ENCODE assay signal across 1 cellular context in genomic region chr15:63048986-63049665, GRCh38.
TF ChIP-seq lines count a peak whose summit lies in the region.

No MANE protein-coding gene starts in this region.

TF ChIP-seq in HepG2, 621 proteins besides CTCF, POLR2A, EP300 and RAD21 (continued from another document):
- TF ChIP-seq SP4 (CRISPR knock-in tag; IDR thresholded peaks at IDR 0.05) (no peak), MYPOP (CRISPR knock-in tag; IDR thresholded peaks at IDR 0.05) (peak; percentile 4; the same call in 1 of the 2 replicates), SSRP1 (CRISPR knock-in tag; IDR thresholded peaks at IDR 0.05) (peak; percentile 57; the same call in 1 of the 2 replicates), FOXO4 (CRISPR knock-in tag; conservative IDR thresholded peaks at IDR 0.05) (0 out of 2 replicates have a peak, but pooled peaks have one; percentile 31), ZEB1 (IDR thresholded peaks at IDR 0.05; ENCODE audit: insufficient replicate concordance, low read depth) (peak; percentile 20), POGZ (CRISPR knock-in tag; IDR thresholded peaks at IDR 0.05) (0 out of 2 replicates have a peak, but pooled peaks have one; percentile 27), ZNF143 (CRISPR knock-in tag; IDR thresholded peaks at IDR 0.05) (peak; percentile 18; the same call in 1 of the 2 replicates), RBM22 (optimal IDR thresholded peaks at IDR 0.05; ENCODE audit: low read length) (peak; percentile 13), POLR2G (IDR thresholded peaks at IDR 0.05; ENCODE audit: low read depth, low read length) (peak; percentile 21; the same call in 1 of the 2 replicates), ZFX (CRISPR knock-in tag; IDR thresholded peaks at IDR 0.05; ENCODE audit: low read depth) (0 out of 2 replicates have a peak, but pooled peaks have one; percentile 6), SNAI1 (CRISPR knock-in tag; IDR thresholded peaks at IDR 0.05; ENCODE audit: borderline replicate concordance) (peak; percentile 77; the same call in 1 of the 2 replicates), JUND (CRISPR knock-in tag; IDR thresholded peaks at IDR 0.05) (no peak), GFI1 (CRISPR knock-in tag; IDR thresholded peaks at IDR 0.05; ENCODE audit: borderline replicate concordance) (no peak), ZNF296 (CRISPR knock-in tag; conservative IDR thresholded peaks at IDR 0.05) (0 out of 2 replicates have a peak, but pooled peaks have one; percentile 50), AGO1 (IDR thresholded peaks at IDR 0.05; ENCODE audit: low read depth, low read length, poor library complexity, severe bottlenecking) (peak; percentile 0), SRY (CRISPR knock-in tag; IDR thresholded peaks at IDR 0.05) (peak; percentile 30; the same call in 1 of the 2 replicates), MAFG (CRISPR knock-in tag; IDR thresholded peaks at IDR 0.05) (peak; percentile 41; the same call in 1 of the 2 replicates), ELF4 (CRISPR knock-in tag; IDR thresholded peaks at IDR 0.05; ENCODE audit: borderline replicate concordance) (no peak), SAP130 (CRISPR knock-in tag; IDR thresholded peaks at IDR 0.05; ENCODE audit: low read depth) (peak; percentile 63), GABPA (IDR thresholded peaks at IDR 0.05; ENCODE audit: low read depth, low read length) (no peak), GABPA (CRISPR knock-in tag; IDR thresholded peaks at IDR 0.05; ENCODE audit: low read depth) (no peak), ZNF331 (CRISPR knock-in tag; IDR thresholded peaks at IDR 0.05) (no peak), RARA (CRISPR knock-in tag; IDR thresholded peaks at IDR 0.05) (peak; percentile 16; the same call in 1 of the 2 replicates), HBP1 (CRISPR knock-in tag; IDR thresholded peaks at IDR 0.05; ENCODE audit: low read depth) (peak; percentile 54; the same call in 1 of the 2 replicates), ZNF766 (CRISPR knock-in tag; IDR thresholded peaks at IDR 0.05; ENCODE audit: borderline replicate concordance) (no peak), ZNF598 (CRISPR knock-in tag; IDR thresholded peaks at IDR 0.05; ENCODE audit: borderline replicate concordance) (no peak)
- TF ChIP-seq, protein P1, sequence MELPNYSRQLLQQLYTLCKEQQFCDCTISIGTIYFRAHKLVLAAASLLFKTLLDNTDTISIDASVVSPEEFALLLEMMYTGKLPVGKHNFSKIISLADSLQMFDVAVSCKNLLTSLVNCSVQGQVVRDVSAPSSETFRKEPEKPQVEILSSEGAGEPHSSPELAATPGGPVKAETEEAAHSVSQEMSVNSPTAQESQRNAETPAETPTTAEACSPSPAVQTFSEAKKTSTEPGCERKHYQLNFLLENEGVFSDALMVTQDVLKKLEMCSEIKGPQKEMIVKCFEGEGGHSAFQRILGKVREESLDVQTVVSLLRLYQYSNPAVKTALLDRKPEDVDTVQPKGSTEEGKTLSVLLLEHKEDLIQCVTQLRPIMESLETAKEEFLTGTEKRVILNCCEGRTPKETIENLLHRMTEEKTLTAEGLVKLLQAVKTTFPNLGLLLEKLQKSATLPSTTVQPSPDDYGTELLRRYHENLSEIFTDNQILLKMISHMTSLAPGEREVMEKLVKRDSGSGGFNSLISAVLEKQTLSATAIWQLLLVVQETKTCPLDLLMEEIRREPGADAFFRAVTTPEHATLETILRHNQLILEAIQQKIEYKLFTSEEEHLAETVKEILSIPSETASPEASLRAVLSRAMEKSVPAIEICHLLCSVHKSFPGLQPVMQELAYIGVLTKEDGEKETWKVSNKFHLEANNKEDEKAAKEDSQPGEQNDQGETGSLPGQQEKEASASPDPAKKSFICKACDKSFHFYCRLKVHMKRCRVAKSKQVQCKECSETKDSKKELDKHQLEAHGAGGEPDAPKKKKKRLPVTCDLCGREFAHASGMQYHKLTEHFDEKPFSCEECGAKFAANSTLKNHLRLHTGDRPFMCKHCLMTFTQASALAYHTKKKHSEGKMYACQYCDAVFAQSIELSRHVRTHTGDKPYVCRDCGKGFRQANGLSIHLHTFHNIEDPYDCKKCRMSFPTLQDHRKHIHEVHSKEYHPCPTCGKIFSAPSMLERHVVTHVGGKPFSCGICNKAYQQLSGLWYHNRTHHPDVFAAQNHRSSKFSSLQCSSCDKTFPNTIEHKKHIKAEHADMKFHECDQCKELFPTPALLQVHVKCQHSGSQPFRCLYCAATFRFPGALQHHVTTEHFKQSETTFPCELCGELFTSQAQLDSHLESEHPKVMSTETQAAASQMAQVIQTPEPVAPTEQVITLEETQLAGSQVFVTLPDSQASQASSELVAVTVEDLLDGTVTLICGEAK (IDR thresholded peaks at IDR 0.05): no peak
- TF ChIP-seq, protein P1 (CRISPR knock-in tag; IDR thresholded peaks at IDR 0.05): 0 out of 2 replicates have a peak, but pooled peaks have one; percentile 6
- TF ChIP-seq, protein P2, sequence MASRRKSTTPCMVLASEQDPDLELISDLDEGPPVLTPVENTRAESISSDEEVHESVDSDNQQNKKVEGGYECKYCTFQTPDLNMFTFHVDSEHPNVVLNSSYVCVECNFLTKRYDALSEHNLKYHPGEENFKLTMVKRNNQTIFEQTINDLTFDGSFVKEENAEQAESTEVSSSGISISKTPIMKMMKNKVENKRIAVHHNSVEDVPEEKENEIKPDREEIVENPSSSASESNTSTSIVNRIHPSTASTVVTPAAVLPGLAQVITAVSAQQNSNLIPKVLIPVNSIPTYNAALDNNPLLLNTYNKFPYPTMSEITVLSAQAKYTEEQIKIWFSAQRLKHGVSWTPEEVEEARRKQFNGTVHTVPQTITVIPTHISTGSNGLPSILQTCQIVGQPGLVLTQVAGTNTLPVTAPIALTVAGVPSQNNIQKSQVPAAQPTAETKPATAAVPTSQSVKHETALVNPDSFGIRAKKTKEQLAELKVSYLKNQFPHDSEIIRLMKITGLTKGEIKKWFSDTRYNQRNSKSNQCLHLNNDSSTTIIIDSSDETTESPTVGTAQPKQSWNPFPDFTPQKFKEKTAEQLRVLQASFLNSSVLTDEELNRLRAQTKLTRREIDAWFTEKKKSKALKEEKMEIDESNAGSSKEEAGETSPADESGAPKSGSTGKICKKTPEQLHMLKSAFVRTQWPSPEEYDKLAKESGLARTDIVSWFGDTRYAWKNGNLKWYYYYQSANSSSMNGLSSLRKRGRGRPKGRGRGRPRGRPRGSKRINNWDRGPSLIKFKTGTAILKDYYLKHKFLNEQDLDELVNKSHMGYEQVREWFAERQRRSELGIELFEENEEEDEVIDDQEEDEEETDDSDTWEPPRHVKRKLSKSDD (CRISPR knock-in tag; IDR thresholded peaks at IDR 0.05; ENCODE audit: low read depth): no peak
- TF ChIP-seq, protein P3, sequence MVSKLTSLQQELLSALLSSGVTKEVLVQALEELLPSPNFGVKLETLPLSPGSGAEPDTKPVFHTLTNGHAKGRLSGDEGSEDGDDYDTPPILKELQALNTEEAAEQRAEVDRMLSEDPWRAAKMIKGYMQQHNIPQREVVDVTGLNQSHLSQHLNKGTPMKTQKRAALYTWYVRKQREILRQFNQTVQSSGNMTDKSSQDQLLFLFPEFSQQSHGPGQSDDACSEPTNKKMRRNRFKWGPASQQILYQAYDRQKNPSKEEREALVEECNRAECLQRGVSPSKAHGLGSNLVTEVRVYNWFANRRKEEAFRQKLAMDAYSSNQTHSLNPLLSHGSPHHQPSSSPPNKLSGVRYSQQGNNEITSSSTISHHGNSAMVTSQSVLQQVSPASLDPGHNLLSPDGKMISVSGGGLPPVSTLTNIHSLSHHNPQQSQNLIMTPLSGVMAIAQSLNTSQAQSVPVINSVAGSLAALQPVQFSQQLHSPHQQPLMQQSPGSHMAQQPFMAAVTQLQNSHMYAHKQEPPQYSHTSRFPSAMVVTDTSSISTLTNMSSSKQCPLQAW (CRISPR knock-in tag; IDR thresholded peaks at IDR 0.05): 0 out of 2 replicates have a peak, but pooled peaks have one; percentile 15
- TF ChIP-seq, protein P4, sequence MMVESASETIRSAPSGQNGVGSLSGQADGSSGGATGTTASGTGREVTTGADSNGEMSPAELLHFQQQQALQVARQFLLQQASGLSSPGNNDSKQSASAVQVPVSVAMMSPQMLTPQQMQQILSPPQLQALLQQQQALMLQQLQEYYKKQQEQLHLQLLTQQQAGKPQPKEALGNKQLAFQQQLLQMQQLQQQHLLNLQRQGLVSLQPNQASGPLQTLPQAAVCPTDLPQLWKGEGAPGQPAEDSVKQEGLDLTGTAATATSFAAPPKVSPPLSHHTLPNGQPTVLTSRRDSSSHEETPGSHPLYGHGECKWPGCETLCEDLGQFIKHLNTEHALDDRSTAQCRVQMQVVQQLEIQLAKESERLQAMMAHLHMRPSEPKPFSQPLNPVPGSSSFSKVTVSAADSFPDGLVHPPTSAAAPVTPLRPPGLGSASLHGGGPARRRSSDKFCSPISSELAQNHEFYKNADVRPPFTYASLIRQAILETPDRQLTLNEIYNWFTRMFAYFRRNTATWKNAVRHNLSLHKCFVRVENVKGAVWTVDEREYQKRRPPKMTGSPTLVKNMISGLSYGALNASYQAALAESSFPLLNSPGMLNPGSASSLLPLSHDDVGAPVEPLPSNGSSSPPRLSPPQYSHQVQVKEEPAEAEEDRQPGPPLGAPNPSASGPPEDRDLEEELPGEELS (CRISPR knock-in tag; IDR thresholded peaks at IDR 0.05): 0 out of 2 replicates have a peak, but pooled peaks have one; percentile 3
